ENCODE assay signal across 25 cellular contexts in genomic region chr18:8142932-8143331, GRCh38.
"Had no signal": no experiment of that assay in that cellular context is flagged by ENCODE, and none has a peak within 500 bp of the region (broad histone marks: within the 10 kb centered on the region; RNA-seq: fewer than 3 reads in every experiment).

No MANE protein-coding gene starts in this region.

- H3K27ac ChIP-seq: esophagus muscularis mucosa, left lung, parathyroid adenoma, SJCRH30, stomach, testis had no signal

- H3K36me3 ChIP-seq: SJCRH30 had no signal

- H3K4me1 Mint-ChIP-seq: activated B cell treated with CpG ODN at 0.5 μM for 24 hours; activated CD4-positive, alpha-beta T cell treated with anti-CD3 and anti-CD28 coated beads for 36 hours; activated naive CD8-positive, alpha-beta T cell treated with anti-CD3 and anti-CD28 coated beads for 36 hours; memory B cell; stimulated activated memory B cell treated with anti-CD40 and anti-IgM and Interleukin-4, amounts not matched to agents 10 μg/mL and 1 μg/mL and 100 μg/mL, for 72 hours had no signal

- H3K4me1 ChIP-seq: left lung, parathyroid adenoma, SJCRH30 had no signal

- H3K27me3 Mint-ChIP-seq: activated B cell treated with CpG ODN at 0.5 μM for 24 hours; activated CD4-positive, alpha-beta T cell treated with anti-CD3 and anti-CD28 coated beads for 36 hours; activated naive CD8-positive, alpha-beta T cell treated with anti-CD3 and anti-CD28 coated beads for 36 hours; stimulated activated memory B cell treated with anti-CD40 and anti-IgM and Interleukin-4, amounts not matched to agents 10 μg/mL and 1 μg/mL and 100 μg/mL, for 72 hours had no signal

- H3K36me3 Mint-ChIP-seq: activated naive CD8-positive, alpha-beta T cell treated with anti-CD3 and anti-CD28 coated beads for 36 hours; memory B cell; stimulated activated memory B cell treated with anti-CD40 and anti-IgM and Interleukin-4, amounts not matched to agents 10 μg/mL and 1 μg/mL and 100 μg/mL, for 72 hours; type B pancreatic cell had no signal

- H3K4me3 ChIP-seq: esophagus muscularis mucosa, left lung, mucosa of descending colon, SJCRH30, stomach, testis had no signal

- H3K27me3 ChIP-seq: esophagus muscularis mucosa, left lung, SJCRH30, stomach, testis had no signal

- ATAC-seq: activated CD4-positive, alpha-beta T cell treated with anti-CD3 and anti-CD28 coated beads for 36 hours; activated T-cell treated with anti-CD3 and anti-CD28 coated beads, Interleukin-2, amount 50 U/mL, for 4 hours; left lung; mucosa of descending colon; sciatic nerve; stimulated activated memory B cell treated with anti-CD40 and anti-IgM and Interleukin-4, amounts not matched to agents 10 μg/mL and 1 μg/mL and 100 μg/mL, for 72 hours had no signal

- DNase-seq: activated B cell treated with CpG ODN at 0.5 μM for 24 hours; activated CD4-positive, alpha-beta T cell treated with anti-CD3 and anti-CD28 coated beads for 36 hours; activated CD4-positive, alpha-beta T cell treated with anti-CD3 and anti-CD28 coated beads, Interleukin-2, amount 50 U/mL, for 48 hours; activated CD8-positive, alpha-beta memory T cell treated with anti-CD3 and anti-CD28 coated beads, Interleukin-2, amount 50 U/mL, for 48 hours; activated naive CD4-positive, alpha-beta T cell treated with Interleukin-2 at 50 U/mL for 16 hours; activated naive CD8-positive, alpha-beta T cell treated with anti-CD3 and anti-CD28 coated beads for 36 hours; activated T-cell treated with anti-CD3 and anti-CD28 coated beads, Interleukin-2, amount 50 U/mL, for 4 hours; cerebellar nuclear complex; cortex of kidney; effector CD4-positive, alpha-beta T cell; left lung; mucosa of descending colon; nephron progenitor cell; SJCRH30; small intestine; stimulated activated CD4-positive, alpha-beta T cell treated with anti-CD3 and anti-CD28 coated beads, Interleukin-15, amount 100 ng/mL, for 24 hours; stomach; testis had no signal

- H3K9me3 ChIP-seq: esophagus muscularis mucosa, SJCRH30, testis had no signal

- H2AFZ ChIP-seq: parathyroid adenoma had no signal

- H3K27ac Mint-ChIP-seq: activated B cell treated with CpG ODN at 0.5 μM for 24 hours; activated CD4-positive, alpha-beta T cell treated with anti-CD3 and anti-CD28 coated beads for 36 hours; activated naive CD8-positive, alpha-beta T cell treated with anti-CD3 and anti-CD28 coated beads for 36 hours; memory B cell; nephron progenitor cell; stimulated activated memory B cell treated with anti-CD40 and anti-IgM and Interleukin-4, amounts not matched to agents 10 μg/mL and 1 μg/mL and 100 μg/mL, for 72 hours; T-helper 1 cell treated with Interleukin-12 subunit alpha and Interleukin-12 subunit beta and Interleukin-4 antibody, amounts not matched to agents 30 μg/mL and 1 μg/mL, for 36 hours; type B pancreatic cell had no signal

- H3K4me3 Mint-ChIP-seq: activated B cell treated with CpG ODN at 0.5 μM for 24 hours; activated CD4-positive, alpha-beta T cell treated with anti-CD3 and anti-CD28 coated beads for 36 hours; activated naive CD8-positive, alpha-beta T cell treated with anti-CD3 and anti-CD28 coated beads for 36 hours; activated T-cell treated with anti-CD3 and anti-CD28 coated beads, Interleukin-2, amount 50 U/mL, for 4 hours; memory B cell; nephron progenitor cell; stimulated activated memory B cell treated with anti-CD40 and anti-IgM and Interleukin-4, amounts not matched to agents 10 μg/mL and 1 μg/mL and 100 μg/mL, for 72 hours; T-helper 1 cell treated with Interleukin-12 subunit alpha and Interleukin-12 subunit beta and Interleukin-4 antibody, amounts not matched to agents 30 μg/mL and 1 μg/mL, for 36 hours; type B pancreatic cell had no signal

- H3K9ac ChIP-seq: parathyroid adenoma had no signal
